Comparison of ENCODE assay signal across 16 cellular contexts in genomic region chr11:77322506-77322905, GRCh38. TPM values are rescaled to one million over a fixed set of nuclear protein-coding genes. Genes with fewer than 3 reads are reported as not detected.
DNase-seq lines count a peak whose midpoint lies in the region; ATAC-seq, FAIRE-seq and TF ChIP-seq lines count a peak whose summit lies in the region.
"Had no signal": no experiment of that assay in that cellular context is flagged by ENCODE, and none has a peak within 500 bp of the region (broad histone marks: within the 10 kb centered on the region; RNA-seq: fewer than 3 reads in every experiment).

No MANE protein-coding gene starts in this region.

- H3K4me3 ChIP-seq in adrenal gland: no peak overlapping the region
- H3K4me3 ChIP-seq in foreskin fibroblast (ENCODE audit: low read depth in 1 of 2, low read length in 2 of 2): no peak overlapping the region
- no peak overlapping the region for H3K4me3 ChIP-seq in pancreas

- H3K36me3 Mint-ChIP-seq in activated CD4-positive, alpha-beta T cell treated with anti-CD3 and anti-CD28 coated beads, Interleukin-2, amount 10 ng/mL, durations not matched to agents 24 days and 14 days (ENCODE audit: low read depth): peaks cover 17% of the 10 kb centered on the region

- FAIRE-seq in pancreas (lab: Jason Lieb, UNC): no peak
- FAIRE-seq in GM12892 (lab: Jason Lieb, UNC): no peak
- FAIRE-seq: keratinocyte, urothelium cell line had no signal

- H3K9me3 Mint-ChIP-seq in activated CD4-positive, alpha-beta T cell treated with anti-CD3 and anti-CD28 coated beads, Interleukin-2, amount 10 ng/mL, durations not matched to agents 24 days and 14 days: no peaks in the 10 kb centered on the region

- H3K4me1 ChIP-seq in adrenal gland (replicated peaks in 1 of 2): peaks cover 0 to 10% of the 10 kb centered on the region in 2 donors
- H3K4me1 ChIP-seq in pancreas: no peaks in the 10 kb centered on the region

- intact Hi-C loops in adrenal gland (cut with DNase I): no loop called here
- intact Hi-C loops in pancreas (cut with DNase I): no loop called here
- intact Hi-C loops in activated CD4-positive, alpha-beta T cell treated with anti-CD3 and anti-CD28 coated beads, Interleukin-2, amount 10 ng/mL, durations not matched to agents 24 days and 14 days (cut with micrococcal nuclease): no loop called here

- H3K9me3 ChIP-seq in adrenal gland (replicated peaks in 1 of 3): no peaks in the 10 kb centered on the region
- H3K9me3 ChIP-seq in pancreas: no peaks in the 10 kb centered on the region
- H3K9me3 ChIP-seq: SK-N-SH had no signal

- H3K27me3 ChIP-seq in adrenal gland: no peaks in the 10 kb centered on the region
- no peaks in the 10 kb centered on the region for H3K27me3 ChIP-seq in pancreas

- H3K4me1 Mint-ChIP-seq in activated CD4-positive, alpha-beta T cell treated with anti-CD3 and anti-CD28 coated beads, Interleukin-2, amount 10 ng/mL, durations not matched to agents 24 days and 14 days: peaks cover 4% of the 10 kb centered on the region

- H3K27ac Mint-ChIP-seq in activated CD4-positive, alpha-beta T cell treated with anti-CD3 and anti-CD28 coated beads, Interleukin-2, amount 10 ng/mL, durations not matched to agents 24 days and 14 days: no peak overlapping the region

- 21 to 62% (median 30%) methylated on average over 2 of the region's 2 CpGs for WGBS in adrenal gland, 4 donors
- 50 to 56% methylated on average over 2 of the region's 2 CpGs for WGBS in pancreas, 2 donors

- H3K36me3 ChIP-seq in adrenal gland (replicated peaks in 1 of 2) (peaks cover 0 to 3% of the 10 kb centered on the region in 2 donors), pancreas (peaks cover 0 to 5% (median 0%) of the 10 kb centered on the region in 3 donors)

- no peaks in the 10 kb centered on the region for H3K27me3 Mint-ChIP-seq in activated CD4-positive, alpha-beta T cell treated with anti-CD3 and anti-CD28 coated beads, Interleukin-2, amount 10 ng/mL, durations not matched to agents 24 days and 14 days

- H3K27ac ChIP-seq in adrenal gland (peak overlapping the region in 2 of 5 donors; percentile 36 to 43), pancreas (no peak overlapping the region)

- TF ChIP-seq CTCF in adrenal gland (IDR thresholded peaks at IDR 0.05) (no peak), foreskin fibroblast (IDR thresholded peaks at IDR 0.05; ENCODE audit: low read depth, low read length) (no peak), pancreas (IDR thresholded peaks at IDR 0.05) (no peak)

- no peak overlapping the region for H3K4me3 Mint-ChIP-seq in activated CD4-positive, alpha-beta T cell treated with anti-CD3 and anti-CD28 coated beads, Interleukin-2, amount 10 ng/mL, durations not matched to agents 24 days and 14 days

- DNase-seq in AG20443 (ENCODE audit: low spot score) (peak; percentile 64), adrenal gland (peak in 5 of 7 donors; percentile 49 to 71 (median 61)), foreskin fibroblast (peak; percentile 91 to 92), pancreas (peak in 2 of 6 donors; percentile 36), GM12892 (ENCODE audit: insufficient read length) (no peak), UCSD-AML1 (lab: John Stamatoyannopoulos, UW; ENCODE audit: unreplicated experiment) (no peak)
- no peak for DNase-seq in activated CD4-positive, alpha-beta T cell treated with anti-CD3 and anti-CD28 coated beads, Interleukin-2, amount 10 ng/mL, durations not matched to agents 24 days and 14 days
- DNase-seq: activated CD4-positive, CD25-positive, alpha-beta regulatory T cell; AML-193; NCI-H2081; SK-N-SH; stimulated activated CD4-positive, alpha-beta T cell treated with anti-CD3 and anti-CD28 coated beads, Interleukin-12 subunit alpha, Interleukin-12 subunit beta, amount 100 ng/mL, for 4 hours had no signal

- TF ChIP-seq POLR2A in adrenal gland (IDR thresholded peaks at IDR 0.05): no peak
- TF ChIP-seq POLR2A in GM12892 (IDR thresholded peaks at IDR 0.05; ENCODE audit: low read depth, low read length): no peak

- ATAC-seq in pancreas (peak; percentile 86 to 92 (median 86)), HG02571 (IDR thresholded peaks at IDR 0.05; ENCODE audit: unreplicated experiment) (no peak)

RNA-seq across cellular contexts. Expression of gene GDPD4, which starts 21.0 kb away (rescaled TPM):
- total RNA-seq in adrenal gland (not detected), pancreas (not detected)
- polyA plus RNA-seq in adrenal gland (under 1 TPM in 1 of 3 donors, not detected in 2; 0.88 TPM), pancreas (not detected)
- polyA plus RNA-seq in GM12892 (2012; ENCODE audit: missing spikeins): not detected
- total RNA-seq in activated CD4-positive, alpha-beta T cell treated with anti-CD3 and anti-CD28 coated beads, Interleukin-2, amount 10 ng/mL, durations not matched to agents 24 days and 14 days: not detected in 2 replicates
- polyA plus RNA-seq: keratinocyte, neural cell, SK-N-SH had no signal

Comparison
In these comparisons a context has a peak if more than half of its experiments do, and no peak if none do; other contexts are left out.
1. DNase-seq: peak in AG20443 (single experiment), adrenal gland (5 of 7) and foreskin fibroblast (2 of 2); none in GM12892 (single experiment), UCSD-AML1 (single experiment) and activated CD4-positive, alpha-beta T cell treated with anti-CD3 and anti-CD28 coated beads, Interleukin-2, amount 10 ng/mL, durations not matched to agents 24 days and 14 days (single experiment).